Comparison of ENCODE assay signal across 8 cellular contexts in genomic region chr7:28685291-28685659, GRCh38.
DNase-seq lines count a peak whose midpoint lies in the region; ATAC-seq, FAIRE-seq and TF ChIP-seq lines count a peak whose summit lies in the region.

No MANE protein-coding gene starts in this region.

- peaks cover 15% of the 10 kb centered on the region for H3K79me2 ChIP-seq in osteoblast (ENCODE audit: insufficient read depth, low read length)

- H3K36me3 ChIP-seq in esophagus (ENCODE audit: control insufficient read depth in 2 of 2, insufficient read depth in 2 of 2, low read length in 1 of 2): no peaks in the 10 kb centered on the region
- no peaks in the 10 kb centered on the region for H3K36me3 ChIP-seq in osteoblast (ENCODE audit: insufficient read depth, low read length)

- no peak for FAIRE-seq in H54 (lab: Jason Lieb, UNC)

- H3K27ac ChIP-seq in esophagus (ENCODE audit: low read depth in 2 of 2, low read length in 1 of 2) (peak overlapping the region; percentile 21 to 63), osteoblast (ENCODE audit: low read depth, low read length) (peak overlapping the region; percentile 86)

- H3K27me3 ChIP-seq in esophagus (ENCODE audit: control insufficient read depth in 1 of 2, insufficient read depth in 2 of 2, low read length in 2 of 2): no peaks in the 10 kb centered on the region
- H3K27me3 ChIP-seq in osteoblast (ENCODE audit: insufficient read depth, low read length): no peaks in the 10 kb centered on the region

- H3K4me2 ChIP-seq in osteoblast (ENCODE audit: insufficient read depth, low read length): peak overlapping the region; percentile 85

- no peaks in the 10 kb centered on the region for H4K20me1 ChIP-seq in osteoblast (ENCODE audit: insufficient read depth, low read length)

- H3K4me3 ChIP-seq in esophagus (ENCODE audit: low read depth in 1 of 2, low read length in 2 of 2) (no peak overlapping the region), osteoblast (ENCODE audit: insufficient read depth, low read length) (peak overlapping the region; percentile 43)

- H3K9me3 ChIP-seq in esophagus (ENCODE audit: control insufficient read depth in 2 of 2, insufficient read depth in 1 of 2, low read depth in 1 of 2, low read length in 1 of 2) (no peaks in the 10 kb centered on the region), osteoblast (ENCODE audit: low read depth, low read length) (no peaks in the 10 kb centered on the region)

- no peaks in the 10 kb centered on the region for H3K4me1 ChIP-seq in esophagus (ENCODE audit: control insufficient read depth in 2 of 2, insufficient read depth in 2 of 2, low read length in 1 of 2)
- H3K4me1 ChIP-seq in osteoblast (ENCODE audit: insufficient read depth, low read length): peaks cover 26% of the 10 kb centered on the region

- TF ChIP-seq POLR2A in GM18505 (IDR thresholded peaks at IDR 0.05; ENCODE audit: borderline replicate concordance, extremely low read depth, insufficient read depth, insufficient read length): no peak
- TF ChIP-seq POLR2A in H54 (IDR thresholded peaks at IDR 0.05; ENCODE audit: low read depth, low read length): no peak

- DNase-seq in osteoblast (ENCODE audit: insufficient read length, low spot score, missing footprints) (peak; percentile 23), H54 (ENCODE audit: insufficient read length, low spot score) (no peak)
- DNase-seq in stimulated activated CD4-positive, alpha-beta T cell treated with anti-CD3 and anti-CD28 coated beads, Interleukin-4, amount 100 ng/mL, for 1 hour: no peak

- peak; percentile 33 for ATAC-seq in GM18505 (IDR thresholded peaks at IDR 0.05; ENCODE audit: unreplicated experiment)
- peak; percentile 48 for ATAC-seq in HG03439 (IDR thresholded peaks at IDR 0.05; ENCODE audit: unreplicated experiment)
- ATAC-seq in HG03457 (IDR thresholded peaks at IDR 0.05; ENCODE audit: unreplicated experiment): no peak
- no peak for ATAC-seq in HG03095 (IDR thresholded peaks at IDR 0.05; ENCODE audit: unreplicated experiment)

- peak overlapping the region; percentile 27 for H2AFZ ChIP-seq in osteoblast (ENCODE audit: low read length)

- TF ChIP-seq CTCF in osteoblast (IDR thresholded peaks at IDR 0.05; ENCODE audit: extremely low read depth, low read depth, low read length): no peak

- 19 to 26% methylated on average over 7 of the region's 7 CpGs for WGBS in esophagus, 2 donors

Comparison
In these comparisons a context has a peak if more than half of its experiments do, and no peak if none do; other contexts are left out.
1. ATAC-seq: peak in GM18505 (single experiment) and HG03439 (single experiment); none in HG03457 (single experiment) and HG03095 (single experiment).